ENCODE assay signal across 10 cellular contexts in genomic region chr14:106846218-106846617, GRCh38.
DNase-seq lines count a peak whose midpoint lies in the region; ATAC-seq and TF ChIP-seq lines count a peak whose summit lies in the region.
"Had no signal": no experiment of that assay in that cellular context is flagged by ENCODE, and none has a peak within 500 bp of the region (broad histone marks: within the 10 kb centered on the region; RNA-seq: fewer than 3 reads in every experiment).

No MANE protein-coding gene starts in this region.

- no peak for DNase-seq in left ventricle myocardium inferior
- DNase-seq in left cardiac atrium = no peak
- no peak for DNase-seq in activated T-helper 2 cell treated with anti-CD3 and anti-CD28 coated beads, Interferon-gamma antibody, Interleukin-2, Interleukin-4, amounts not matched to agents 10 μg/mL and 5 μg/mL and 100 μg/mL, durations not matched to agents 14 hours and 24 hours and 36 hours (ENCODE audit: low spot score)
- DNase-seq in vagina (ENCODE audit: extremely low spot score in 2 of 2) = no peak
- no peak for DNase-seq in NCI-H187 (lab: John Stamatoyannopoulos, UW)
- no peak for DNase-seq in activated CD4-positive, CD25-positive, alpha-beta regulatory T cell (lab: John Stamatoyannopoulos, UW)
- no peak for DNase-seq in AG08396 (ENCODE audit: low spot score)
- DNase-seq: NCI-H2081 treated with DMSO at 0.1 percent for 48 hours, SIG-M5 had no signal

- TF ChIP-seq POLR2A in vagina (IDR thresholded peaks at IDR 0.05) = no peak

- TF ChIP-seq CTCF in left ventricle myocardium inferior (IDR thresholded peaks at IDR 0.05; ENCODE audit: borderline replicate concordance) = no peak
- TF ChIP-seq CTCF in vagina (IDR thresholded peaks at IDR 0.05) = no peak

- no peak overlapping the region for H3K27ac Mint-ChIP-seq in activated T-helper 2 cell treated with anti-CD3 and anti-CD28 coated beads, Interferon-gamma antibody, Interleukin-2, Interleukin-4, amounts not matched to agents 10 μg/mL and 5 μg/mL and 100 μg/mL, durations not matched to agents 14 hours and 24 hours and 36 hours

- H3K4me3 Mint-ChIP-seq in activated T-helper 2 cell treated with anti-CD3 and anti-CD28 coated beads, Interferon-gamma antibody, Interleukin-2, Interleukin-4, amounts not matched to agents 10 μg/mL and 5 μg/mL and 100 μg/mL, durations not matched to agents 14 hours and 24 hours and 36 hours (ENCODE audit: low read depth) = peak overlapping the region; percentile 24

- H3K9me3 ChIP-seq in left ventricle myocardium inferior (replicated peaks) (no peaks in the 10 kb centered on the region), mucosa of rectum (ENCODE audit: control insufficient read depth in 2 of 2, low read length in 2 of 2) (no peaks in the 10 kb centered on the region), vagina (no peaks in the 10 kb centered on the region)

- H3K36me3 ChIP-seq in left ventricle myocardium inferior (no peaks in the 10 kb centered on the region), mucosa of rectum (ENCODE audit: control insufficient read depth in 2 of 2, insufficient read depth in 2 of 2, low read length in 2 of 2) (no peaks in the 10 kb centered on the region), vagina (no peaks in the 10 kb centered on the region)

- H3K9ac ChIP-seq in mucosa of rectum (ENCODE audit: low read depth in 1 of 2, low read length in 2 of 2) = peak overlapping the region; percentile 87 to 93

- no peak for ATAC-seq in left cardiac atrium

- peaks cover 42% of the 10 kb centered on the region for H3K27me3 Mint-ChIP-seq in activated T-helper 2 cell treated with anti-CD3 and anti-CD28 coated beads, Interferon-gamma antibody, Interleukin-2, Interleukin-4, amounts not matched to agents 10 μg/mL and 5 μg/mL and 100 μg/mL, durations not matched to agents 14 hours and 24 hours and 36 hours (ENCODE audit: low read depth)

- intact Hi-C loops in left ventricle myocardium inferior (cut with micrococcal nuclease) (no loop called here), left cardiac atrium (cut with DNase I) (no loop called here), vagina (cut with DNase I) (no loop called here)
- intact Hi-C loops in activated T-helper 2 cell treated with anti-CD3 and anti-CD28 coated beads, Interferon-gamma antibody, Interleukin-2, Interleukin-4, amounts not matched to agents 10 μg/mL and 5 μg/mL and 100 μg/mL, durations not matched to agents 14 hours and 24 hours and 36 hours (cut with micrococcal nuclease) = no loop called here

- peaks cover 62% of the 10 kb centered on the region for H3K27me3 ChIP-seq in left ventricle myocardium inferior (ENCODE audit: low read depth)
- no peaks in the 10 kb centered on the region for H3K27me3 ChIP-seq in mucosa of rectum (ENCODE audit: control insufficient read depth in 2 of 2, insufficient read depth in 2 of 2, low read length in 2 of 2)
- no peaks in the 10 kb centered on the region for H3K27me3 ChIP-seq in vagina

- H3K4me3 ChIP-seq in left ventricle myocardium inferior = no peak overlapping the region
- H3K4me3 ChIP-seq in mucosa of rectum (ENCODE audit: low read length in 2 of 2) = peak overlapping the region; percentile 75 to 93
- H3K4me3 ChIP-seq in vagina = no peak overlapping the region

- H3K4me1 Mint-ChIP-seq in activated T-helper 2 cell treated with anti-CD3 and anti-CD28 coated beads, Interferon-gamma antibody, Interleukin-2, Interleukin-4, amounts not matched to agents 10 μg/mL and 5 μg/mL and 100 μg/mL, durations not matched to agents 14 hours and 24 hours and 36 hours (ENCODE audit: low read depth) = peaks cover 29% of the 10 kb centered on the region

- H3K36me3 Mint-ChIP-seq in activated T-helper 2 cell treated with anti-CD3 and anti-CD28 coated beads, Interferon-gamma antibody, Interleukin-2, Interleukin-4, amounts not matched to agents 10 μg/mL and 5 μg/mL and 100 μg/mL, durations not matched to agents 14 hours and 24 hours and 36 hours (ENCODE audit: low read depth) = no peaks in the 10 kb centered on the region

- H3K9me3 Mint-ChIP-seq in activated T-helper 2 cell treated with anti-CD3 and anti-CD28 coated beads, Interferon-gamma antibody, Interleukin-2, Interleukin-4, amounts not matched to agents 10 μg/mL and 5 μg/mL and 100 μg/mL, durations not matched to agents 14 hours and 24 hours and 36 hours = no peaks in the 10 kb centered on the region

- H3K4me1 ChIP-seq in left ventricle myocardium inferior (peaks cover 23% of the 10 kb centered on the region), mucosa of rectum (ENCODE audit: control insufficient read depth in 2 of 2, insufficient read depth in 2 of 2, low read length in 2 of 2) (peaks cover 19 to 29% of the 10 kb centered on the region in 2 donors), vagina (peaks cover 8% of the 10 kb centered on the region)

- peak overlapping the region; percentile 86 for H3K27ac ChIP-seq in left ventricle myocardium inferior (replicated peaks)
- peak overlapping the region; percentile 95 to 97 for H3K27ac ChIP-seq in mucosa of rectum (ENCODE audit: low read depth in 2 of 2, low read length in 2 of 2)
- H3K27ac ChIP-seq in vagina = peak overlapping the region; percentile 60

Comparison
In these comparisons a context has a peak if more than half of its experiments do, and no peak if none do; other contexts are left out.
1. H3K4me3 ChIP-seq: peak in mucosa of rectum (2 of 2); none in left ventricle myocardium inferior (single experiment) and vagina (0 of 2).
2. Peak in every context shown above with its lines, with median percentiles within 50 percentile points of each other: H3K27ac ChIP-seq.